In genomic region chr6:36715469-36715868, GRCh38 we compare ENCODE assay signal across 18 cellular contexts. TPM values are rescaled to one million over a fixed set of nuclear protein-coding genes. Genes with fewer than 3 reads are reported as not detected.
A peak's percentile ranks its signal among the peaks of the same experiment; 100 is the strongest.
DNase-seq lines count a peak whose midpoint lies in the region; ATAC-seq and TF ChIP-seq lines count a peak whose summit lies in the region.
"Had no signal": no experiment of that assay in that cellular context is flagged by ENCODE, and none has a peak within 500 bp of the region (broad histone marks: within the 10 kb centered on the region; RNA-seq: fewer than 3 reads in every experiment).

No MANE protein-coding gene starts in this region.

- TF ChIP-seq POLR2A in esophagus squamous epithelium (IDR thresholded peaks at IDR 0.05) = no peak

- TF ChIP-seq CTCF in esophagus squamous epithelium (IDR thresholded peaks at IDR 0.05) (no peak), right atrium auricular region (IDR thresholded peaks at IDR 0.05) (no peak)

- H3K36me3 Mint-ChIP-seq in activated naive CD4-positive, alpha-beta T cell treated with anti-CD3 and anti-CD28 coated beads for 36 hours (ENCODE audit: low read depth) = no peaks in the 10 kb centered on the region
- H3K36me3 Mint-ChIP-seq: IgD-negative memory B cell had no signal

- CTCF ChIA-PET in activated naive CD4-positive, alpha-beta T cell treated with anti-CD3 and anti-CD28 coated beads for 36 hours (lab: Charles Lee) = interaction anchor here (1.4 kb wide), 1 partner anchor 9 kb away, joined by 3 read pairs; no protein-coding TSS in a partner anchor

- no peaks in the 10 kb centered on the region for H3K4me1 Mint-ChIP-seq in activated naive CD4-positive, alpha-beta T cell treated with anti-CD3 and anti-CD28 coated beads for 36 hours (ENCODE audit: low read depth)

- intact Hi-C loops in activated naive CD4-positive, alpha-beta T cell treated with anti-CD3 and anti-CD28 coated beads for 36 hours (cut with micrococcal nuclease) = no loop called here
- intact Hi-C loops in esophagus squamous epithelium (cut with DNase I) = no loop called here
- intact Hi-C loops in posterior vena cava (cut with DNase I) = no loop called here

- DNase-seq in activated naive CD4-positive, alpha-beta T cell treated with anti-CD3 and anti-CD28 coated beads for 36 hours = peak; percentile 3
- no peak for DNase-seq in activated naive CD4-positive, alpha-beta T cell treated with Interleukin-2 at 50 U/mL for 16 hours
- no peak for DNase-seq in esophagus squamous epithelium (lab: John Stamatoyannopoulos, UW)
- peak; percentile 60 for DNase-seq in posterior vena cava (ENCODE audit: low spot score)
- no peak for DNase-seq in right atrium auricular region (ENCODE audit: low spot score)
- DNase-seq in D341Med (ENCODE audit: low spot score) = no peak
- DNase-seq: ACHN; Calu3; CD4-positive, alpha-beta T cell; DMS79; H7; KG1 had no signal

- H3K9me3 ChIP-seq in esophagus squamous epithelium = no peaks in the 10 kb centered on the region
- no peaks in the 10 kb centered on the region for H3K9me3 ChIP-seq in right atrium auricular region
- H3K9me3 ChIP-seq: BLaER1 treated with 17β-estradiol and CSF1 and Interleukin-3, amounts not matched to agents 10 nM and 100 nM had no signal

- no peak overlapping the region for H3K27ac Mint-ChIP-seq in activated naive CD4-positive, alpha-beta T cell treated with anti-CD3 and anti-CD28 coated beads for 36 hours
- H3K27ac Mint-ChIP-seq: CD4-positive, alpha-beta T cell; IgD-negative memory B cell had no signal

- H3K4me3 ChIP-seq in esophagus squamous epithelium (no peak overlapping the region), right atrium auricular region (no peak overlapping the region)
- H3K4me3 ChIP-seq: BLaER1 treated with 17β-estradiol and CSF1 and Interleukin-3, amounts not matched to agents 10 nM and 100 nM had no signal

- no peak for ATAC-seq in GM21447 (IDR thresholded peaks at IDR 0.05; ENCODE audit: unreplicated experiment)

- 74 to 100% methylated on average over 1 to 3 of the region's 7 CpGs for WGBS in esophagus squamous epithelium, 2 donors

- no peak overlapping the region for H3K4me3 Mint-ChIP-seq in activated naive CD4-positive, alpha-beta T cell treated with anti-CD3 and anti-CD28 coated beads for 36 hours
- H3K4me3 Mint-ChIP-seq: CD4-positive, alpha-beta T cell; IgD-negative memory B cell had no signal

- peak overlapping the region in 3 of 4 donors; percentile 54 to 69 (median 69) for H3K27ac ChIP-seq in esophagus squamous epithelium
- no peak overlapping the region for H3K27ac ChIP-seq in right atrium auricular region
- H3K27ac ChIP-seq: BLaER1 treated with 17β-estradiol and CSF1 and Interleukin-3, amounts not matched to agents 10 nM and 100 nM had no signal

- no peaks in the 10 kb centered on the region for H3K9me3 Mint-ChIP-seq in activated naive CD4-positive, alpha-beta T cell treated with anti-CD3 and anti-CD28 coated beads for 36 hours
- H3K9me3 Mint-ChIP-seq: CD4-positive, alpha-beta T cell; IgD-negative memory B cell had no signal

- H3K27me3 Mint-ChIP-seq in activated naive CD4-positive, alpha-beta T cell treated with anti-CD3 and anti-CD28 coated beads for 36 hours (ENCODE audit: low read depth) = no peaks in the 10 kb centered on the region
- H3K27me3 Mint-ChIP-seq: CD4-positive, alpha-beta T cell; IgD-negative memory B cell had no signal

- no peaks in the 10 kb centered on the region for H3K27me3 ChIP-seq in esophagus squamous epithelium
- H3K27me3 ChIP-seq in right atrium auricular region = no peaks in the 10 kb centered on the region
- H3K27me3 ChIP-seq: BLaER1 treated with 17β-estradiol and CSF1 and Interleukin-3, amounts not matched to agents 10 nM and 100 nM had no signal

- H3K36me3 ChIP-seq in esophagus squamous epithelium (no peaks in the 10 kb centered on the region), right atrium auricular region (no peaks in the 10 kb centered on the region)
- H3K36me3 ChIP-seq: BLaER1 treated with 17β-estradiol and CSF1 and Interleukin-3, amounts not matched to agents 10 nM and 100 nM had no signal

- H3K4me1 ChIP-seq in esophagus squamous epithelium = peaks cover 10 to 33% (median 11%) of the 10 kb centered on the region in 3 donors
- no peaks in the 10 kb centered on the region for H3K4me1 ChIP-seq in right atrium auricular region

RNA-seq across cellular contexts. Expression of gene RAB44, which starts 17.8 kb away (rescaled TPM):
- total RNA-seq in activated naive CD4-positive, alpha-beta T cell treated with anti-CD3 and anti-CD28 coated beads for 36 hours = under 1 TPM in 1 of 2 experiments, not detected in 1; 0.05 TPM
- under 1 TPM in 3 of 4 donors, not detected in 1; 0.11 to 0.76 (median 0.18) TPM for total RNA-seq in esophagus squamous epithelium
- total RNA-seq in posterior vena cava = under 1 TPM; 0.33 to 0.42 TPM
- total RNA-seq in right atrium auricular region = under 1 TPM in 1 of 2 donors, not detected in 1; 0.12 TPM
- total RNA-seq: A172, Calu3, G401, H7, HT-29 had no signal

RNA-seq across cellular contexts. Expression of gene CDKN1A, which starts 37.0 kb away (rescaled TPM):
- total RNA-seq in activated naive CD4-positive, alpha-beta T cell treated with anti-CD3 and anti-CD28 coated beads for 36 hours = 10 to 100 TPM; 90.1 to 92.3 TPM
- 100 to 1,000 TPM in 2 of 4 donors, 10 to 100 TPM in 2; 86.8 to 209 (median 131) TPM for total RNA-seq in esophagus squamous epithelium
- total RNA-seq in posterior vena cava = 100 to 1,000 TPM in 1 of 2 donors, 10 to 100 TPM in 1; 87.4 to 195 TPM
- total RNA-seq in right atrium auricular region = 100 to 1,000 TPM in 1 of 2 donors, 10 to 100 TPM in 1; 63.8 to 128 TPM

Comparison
In these comparisons a context has a peak if more than half of its experiments do, and no peak if none do; other contexts are left out.
1. DNase-seq: peak in activated naive CD4-positive, alpha-beta T cell treated with anti-CD3 and anti-CD28 coated beads for 36 hours (single experiment) and posterior vena cava (single experiment); none in activated naive CD4-positive, alpha-beta T cell treated with Interleukin-2 at 50 U/mL for 16 hours (single experiment), esophagus squamous epithelium (single experiment), right atrium auricular region (single experiment) and D341Med (single experiment).
2. H3K27ac ChIP-seq: peak in esophagus squamous epithelium (3 of 4); none in right atrium auricular region (0 of 2).